Comparison of ENCODE assay signal across 1 cellular context in genomic region chr19:4064551-4065260, GRCh38.
TF ChIP-seq lines count a peak whose summit lies in the region.

No MANE protein-coding gene starts in this region.

TF ChIP-seq in HEK293, 187 proteins besides CTCF, POLR2A, EP300 and RAD21 (continued from another document):
- TF ChIP-seq ZNF416 (tag by site-specific recombination; IDR thresholded peaks at IDR 0.05) (no peak), KLF9 (tag by site-specific recombination; IDR thresholded peaks at IDR 0.05; ENCODE audit: low read depth) (peak; percentile 26; the same call in 1 of the 2 replicates), ZNF202 (tag by site-specific recombination; IDR thresholded peaks at IDR 0.05; ENCODE audit: borderline replicate concordance) (0 out of 2 replicates have a peak, but pooled peaks have one; percentile 4), KLF1 (tag by site-specific recombination; IDR thresholded peaks at IDR 0.05) (peak; percentile 87), ZNF626 (tag by site-specific recombination; IDR thresholded peaks at IDR 0.05) (no peak), ZBTB20 (tag by site-specific recombination; IDR thresholded peaks at IDR 0.05) (0 out of 2 replicates have a peak, but pooled peaks have one; percentile 10), ZBTB26 (tag by site-specific recombination; optimal IDR thresholded peaks at IDR 0.05) (peak; percentile 86), ZNF76 (tag by site-specific recombination; IDR thresholded peaks at IDR 0.05; ENCODE audit: borderline replicate concordance, low read depth) (no peak), ZNF423 (tag by site-specific recombination; IDR thresholded peaks at IDR 0.05) (peak; percentile 99), BCL11B (tag by site-specific recombination; IDR thresholded peaks at IDR 0.05; ENCODE audit: low read depth) (no peak; the same call in 1 of the 2 replicates), PRDM2 (tag by site-specific recombination; IDR thresholded peaks at IDR 0.05; ENCODE audit: borderline replicate concordance) (0 out of 2 replicates have a peak, but pooled peaks have one; percentile 67), ZNF311 (tag by site-specific recombination; IDR thresholded peaks at IDR 0.05; ENCODE audit: borderline replicate concordance) (no peak), PATZ1 (tag by site-specific recombination; IDR thresholded peaks at IDR 0.05) (peak; percentile 94), ZNF140 (tag by site-specific recombination; IDR thresholded peaks at IDR 0.05) (no peak), ZIC2 (tag by site-specific recombination; IDR thresholded peaks at IDR 0.05) (peak; percentile 75), ZSCAN5A (tag by site-specific recombination; IDR thresholded peaks at IDR 0.05) (0 out of 2 replicates have a peak, but pooled peaks have one; percentile 53)
